ENCODE assay signal across 8 cellular contexts in genomic region chr2:138829326-138829725, GRCh38. TPM values are rescaled to one million over a fixed set of nuclear protein-coding genes. Genes with fewer than 3 reads are reported as not detected.
DNase-seq lines count a peak whose midpoint lies in the region; ATAC-seq, FAIRE-seq and TF ChIP-seq lines count a peak whose summit lies in the region.

No MANE protein-coding gene starts in this region.

- no peaks in the 10 kb centered on the region for H3K27me3 ChIP-seq in HepG2 (ENCODE audit: control insufficient read depth in 1 of 2, insufficient read depth in 2 of 2, low read length in 2 of 2)

- no peak for TF ChIP-seq POLR2A in HepG2 (IDR thresholded peaks at IDR 0.05; ENCODE audit: insufficient read depth in 1 of 2, low read depth in 2 of 2, low read length in 2 of 2)

- no peak for TF ChIP-seq EP300 in HepG2 (IDR thresholded peaks at IDR 0.05; ENCODE audit: low read depth in 2 of 2, low read length in 2 of 2)
- TF ChIP-seq EP300 in HepG2 (CRISPR knock-in tag; IDR thresholded peaks at IDR 0.05; ENCODE audit: borderline replicate concordance): no peak

- TF ChIP-seq CTCF in HepG2 (CRISPR knock-in tag; IDR thresholded peaks at IDR 0.05): peak; percentile 88
- TF ChIP-seq CTCF in coronary artery (IDR thresholded peaks at IDR 0.05): no peak

- H3K27ac ChIP-seq in HepG2 (ENCODE audit: extremely low read length, insufficient read depth, low read length) (no peak overlapping the region), coronary artery (no peak overlapping the region)

- H3K4me1 ChIP-seq in HepG2 (ENCODE audit: insufficient read depth, low read length): no peaks in the 10 kb centered on the region

- 0% methylated on average over 2 of the region's 2 CpGs for WGBS in HepG2 (ENCODE audit: low lambda C conversion rate)

- intact Hi-C loops in HepG2 (cut with micrococcal nuclease; ENCODE audit: unreplicated experiment): loop anchor here (1.0 to 5.0 kb wide), 5 partner anchors 552 to 1897 kb away; no protein-coding TSS in a partner anchor

- no peaks in the 10 kb centered on the region for H3K79me2 ChIP-seq in HepG2 (ENCODE audit: insufficient read depth, low read length)

- peak; percentile 63 for FAIRE-seq in HepG2 (lab: Jason Lieb, UNC)

- H3K9ac ChIP-seq in HepG2 (ENCODE audit: insufficient read depth, low read depth, low read length): no peak overlapping the region

- H4K20me1 ChIP-seq in HepG2 (ENCODE audit: insufficient read depth, low read length): no peaks in the 10 kb centered on the region

- no TSS peak for BruUV-seq in HepG2 (replicated peaks; lab: Mats Ljungman, UMichigan)

- in situ Hi-C loops in HepG2 (cut with HindIII; ENCODE audit: extremely low pct_ligation_motif_present, low pct_unique_long_range_greater_than_20kb): loop anchor here (5.0 kb wide), 1 partner anchor 942 kb away; no protein-coding TSS in a partner anchor

- H3K36me3 ChIP-seq in HepG2 (replicated peaks in 1 of 2; ENCODE audit: control insufficient read depth in 1 of 2, insufficient read depth in 2 of 2, low read length in 2 of 2): no peaks in the 10 kb centered on the region

- POLR2A ChIA-PET in HepG2 (lab: Yijun Ruan, JAX): no interaction called here

- peak; percentile 74 for TF ChIP-seq RAD21 in HepG2 (CRISPR knock-in tag; IDR thresholded peaks at IDR 0.05)

- CTCF ChIA-PET in HepG2 (lab: Yijun Ruan, JAX; ENCODE audit: low intra/inter-chr PET ratio, low total read pairs): interaction anchor here (1.2 to 6.0 kb wide), 4 partner anchors 15 to 964 kb away, joined by 7 to 53 read pairs (median 9); no protein-coding TSS in a partner anchor

- no peak overlapping the region for H3K4me2 ChIP-seq in HepG2 (ENCODE audit: low read depth, low read length)

- ATAC-seq in GM18498 (IDR thresholded peaks at IDR 0.05; ENCODE audit: unreplicated experiment) (peak; percentile 72), HG02973 (IDR thresholded peaks at IDR 0.05; ENCODE audit: unreplicated experiment) (peak; percentile 56), HepG2 (peak; percentile 99)

- no peak overlapping the region for H2AFZ ChIP-seq in HepG2 (ENCODE audit: low read length)

- no peaks in the 10 kb centered on the region for H3K9me3 ChIP-seq in HepG2 (ENCODE audit: low read length)

- DNase-seq in Ammon's horn (ENCODE audit: low spot score) (peak; percentile 43), NCI-H510A treated with DMSO at 0.1 percent for 48 hours (lab: John Stamatoyannopoulos, UW) (peak; percentile 53), HepG2 (ENCODE audit: low spot score) (peak; percentile 64), coronary artery (ENCODE audit: low spot score) (no peak), epidermal melanocyte (ENCODE audit: insufficient read length, low spot score) (no peak)
- peak; percentile 16 for DNase-seq in activated naive CD4-positive, alpha-beta T cell treated with Interleukin-2 at 50 U/mL for 16 hours

- H3K4me3 ChIP-seq in HepG2 (replicated peaks in 1 of 3; ENCODE audit: insufficient read depth in 1 of 3, low read depth in 2 of 3, low read length in 3 of 3): no peak overlapping the region
- H3K4me3 ChIP-seq in coronary artery: no peak overlapping the region

TF ChIP-seq in HepG2, 621 proteins besides CTCF, POLR2A, EP300 and RAD21:
- TF ChIP-seq GTF3A (CRISPR knock-in tag; conservative IDR thresholded peaks at IDR 0.05) (no peak), ZKSCAN5 (CRISPR knock-in tag; IDR thresholded peaks at IDR 0.05) (no peak), NR2F6 (IDR thresholded peaks at IDR 0.05) (peak; percentile 32; the same call in 1 of the 2 replicates), NR2F6 (CRISPR knock-in tag; IDR thresholded peaks at IDR 0.05) (no peak), HIVEP1 (CRISPR knock-in tag; IDR thresholded peaks at IDR 0.05) (no peak), E2F5 (CRISPR knock-in tag; conservative IDR thresholded peaks at IDR 0.05) (no peak), KDM2A (CRISPR knock-in tag; IDR thresholded peaks at IDR 0.05; ENCODE audit: borderline replicate concordance, low read depth) (peak; percentile 68; the same call in 1 of the 2 replicates), SMC3 (IDR thresholded peaks at IDR 0.05; ENCODE audit: low read length) (peak; percentile 82), MIXL1 (CRISPR knock-in tag; IDR thresholded peaks at IDR 0.05) (0 out of 2 replicates have a peak, but pooled peaks have one; percentile 46), STAG1 (CRISPR knock-in tag; IDR thresholded peaks at IDR 0.05) (peak; percentile 96)

RNA-seq across cellular contexts. Expression of gene NXPH2, which starts 49.1 kb away (rescaled TPM):
- not detected in 2 replicates for total RNA-seq in HepG2 (2016; rRNA removed; fragmentation: Illumina TruSeq; extraction: Trizol)
- total RNA-seq in HepG2 (2016; cell fraction: cytosol; rRNA removed; fragmentation: Illumina TruSeq; extraction: Trizol; ENCODE audit: low read depth): not detected in 2 replicates
- total RNA-seq in HepG2 (2016; cell fraction: insoluble cytoplasmic fraction; rRNA removed; fragmentation: Illumina TruSeq; extraction: Trizol): not detected in 2 replicates
- not detected in 2 replicates for total RNA-seq in HepG2 (2016; cell fraction: membrane; rRNA removed; fragmentation: Illumina TruSeq; extraction: Trizol)
- total RNA-seq in HepG2 (2016; cell fraction: nucleus; rRNA removed; fragmentation: Illumina TruSeq; extraction: Trizol): not detected in 2 replicates
- polyA plus RNA-seq in HepG2 (2011; rRNA removed): not detected in 2 replicates
- polyA plus RNA-seq in HepG2 (2011; cell fraction: cytosol; rRNA removed): not detected in 2 replicates
- polyA plus RNA-seq in HepG2 (2011; cell fraction: nucleus; rRNA removed): not detected in 2 replicates
- polyA plus RNA-seq in HepG2 (2012): not detected in 2 replicates
- not detected in 2 replicates for polyA plus RNA-seq in HepG2 (2016; cell fraction: cytosol; fragmentation: Illumina TruSeq; extraction: Trizol; ENCODE audit: low read depth)
- polyA plus RNA-seq in HepG2 (2016; cell fraction: insoluble cytoplasmic fraction; fragmentation: Illumina TruSeq; extraction: Trizol; ENCODE audit: low read depth): not detected in 2 replicates
- not detected in 2 replicates for polyA plus RNA-seq in HepG2 (2016; cell fraction: membrane; fragmentation: Illumina TruSeq; extraction: Trizol; ENCODE audit: low read depth)
- not detected in 2 replicates for polyA plus RNA-seq in HepG2 (2016; cell fraction: nucleus; fragmentation: Illumina TruSeq; extraction: Trizol; ENCODE audit: insufficient read depth, low read depth)
- polyA minus RNA-seq in HepG2 (2011; rRNA and poly(A)+ RNA removed; ENCODE audit: low replicate concordance): not detected in 2 replicates
- not detected in 2 replicates for polyA minus RNA-seq in HepG2 (2011; cell fraction: cytosol; rRNA and poly(A)+ RNA removed)
- polyA minus RNA-seq in HepG2 (2011; cell fraction: nucleus; rRNA and poly(A)+ RNA removed): not detected in 2 replicates

Comparison
In these comparisons a context has a peak if more than half of its experiments do, and no peak if none do; other contexts are left out.
1. DNase-seq: peak in Ammon's horn (single experiment), NCI-H510A treated with DMSO at 0.1 percent for 48 hours (single experiment), activated naive CD4-positive, alpha-beta T cell treated with Interleukin-2 at 50 U/mL for 16 hours (single experiment) and HepG2 (single experiment); none in coronary artery (single experiment) and epidermal melanocyte (single experiment).
2. Peak in every context shown above with its lines, with median percentiles within 50 percentile points of each other: ATAC-seq.